ENCODE assay signal across 1 cellular context in the genomic region with DNA sequence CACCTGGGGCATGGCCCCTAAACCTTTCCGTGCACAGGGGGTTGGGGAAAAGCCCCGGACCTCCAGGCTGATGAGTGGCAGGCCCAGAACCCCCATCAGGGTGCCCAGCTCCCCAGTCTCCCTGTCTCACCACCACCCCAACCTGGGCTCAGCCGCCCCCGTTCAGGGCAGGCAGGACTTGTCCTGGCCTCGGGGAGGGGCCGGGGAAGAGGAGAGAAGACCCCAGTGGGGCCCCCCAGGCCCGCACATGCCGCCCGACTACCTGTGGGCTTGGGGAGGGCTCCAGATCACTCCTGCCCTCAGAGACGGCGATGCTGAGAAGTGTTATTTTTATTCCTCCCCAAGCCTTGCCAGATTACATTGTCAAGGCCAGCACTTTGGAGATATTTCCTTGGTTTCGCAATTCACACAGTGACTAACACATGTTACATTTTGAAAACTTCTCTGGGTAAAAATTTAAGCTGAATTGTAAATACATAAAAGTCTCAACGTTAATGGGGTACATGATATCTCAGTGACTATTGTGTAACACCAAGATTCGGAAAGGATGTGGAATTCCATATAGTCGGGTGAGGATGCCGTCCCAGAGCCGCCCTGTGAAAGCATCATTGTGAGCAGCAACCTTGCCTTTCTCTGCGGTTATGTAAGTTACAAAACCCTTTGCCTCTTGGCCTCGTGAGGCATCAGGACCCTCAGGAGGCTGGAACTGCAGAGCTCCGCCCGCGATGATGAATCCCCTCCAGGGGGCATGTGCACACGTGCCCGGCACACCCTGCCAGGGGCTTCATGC.
TF ChIP-seq lines count a peak whose summit lies in the region.

No MANE protein-coding gene starts in this region.

TF ChIP-seq in SK-N-SH treated with all-trans-retinoic acid at 6 μM for 48 hours, 23 proteins besides CTCF, POLR2A, EP300 and RAD21 (continued from another document):
- TF ChIP-seq SNAI2 (CRISPR knock-in tag; IDR thresholded peaks at IDR 0.05) (no peak), ZNF70 (CRISPR knock-in tag; IDR thresholded peaks at IDR 0.05) (no peak), ZFP3 (CRISPR knock-in tag; IDR thresholded peaks at IDR 0.05) (no peak)
